Comparison of ENCODE assay signal across 9 cellular contexts in the genomic region with DNA sequence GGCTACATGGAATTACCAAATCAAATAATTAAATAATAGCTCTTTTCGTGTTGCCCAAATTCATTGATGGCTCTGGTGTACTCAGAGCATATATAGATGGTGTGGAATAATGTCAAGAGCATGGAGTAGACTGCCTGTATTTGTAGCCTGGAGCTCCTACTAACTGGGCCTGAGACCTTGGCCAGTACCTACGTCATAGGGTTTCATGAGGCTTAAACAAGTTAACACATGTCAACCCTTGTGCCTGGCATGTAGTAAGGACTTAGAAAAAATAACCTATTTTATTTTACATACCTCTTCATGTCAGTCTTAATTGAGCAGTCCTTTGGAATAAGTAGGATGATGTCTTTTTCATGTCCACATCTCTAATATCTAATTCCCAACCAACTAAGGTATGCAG.
"Had no signal": no experiment of that assay in that cellular context is flagged by ENCODE, and none has a peak within 500 bp of the region (broad histone marks: within the 10 kb centered on the region; RNA-seq: fewer than 3 reads in every experiment).

No MANE protein-coding gene starts in this region.

- FAIRE-seq: K562 had no signal

- H3K9me3 ChIP-seq: HAP-1 had no signal

- H3K27ac Mint-ChIP-seq: HFFc6 had no signal

- H3K27ac ChIP-seq: GM23248, HL-60 had no signal

- H3K36me3 ChIP-seq: HAP-1 had no signal

- H3K4me3 ChIP-seq: GM23248, HAP-1, K562 had no signal

- ATAC-seq: HCT116, K562 had no signal

- H2AFZ ChIP-seq: GM23248 had no signal

- H3K9me3 Mint-ChIP-seq: HFFc6 had no signal

- H3K4me1 ChIP-seq: HAP-1 had no signal

- H3K9ac ChIP-seq: GM23248 had no signal

- H3K4me3 Mint-ChIP-seq: HFFc6 had no signal

- DNase-seq: GM23248, GOT3, H7, HFFc6, IMR-90 had no signal
